Comparison of ENCODE assay signal across 16 cellular contexts in genomic region chr1:18920931-18921330, GRCh38.
"Had no signal": no experiment of that assay in that cellular context is flagged by ENCODE, and none has a peak within 500 bp of the region (broad histone marks: within the 10 kb centered on the region; RNA-seq: fewer than 3 reads in every experiment).

No MANE protein-coding gene starts in this region.

- H3K36me3 Mint-ChIP-seq: natural killer cell had no signal

- H3K27ac Mint-ChIP-seq: activated naive CD8-positive, alpha-beta T cell; activated T-helper 1 cell treated with anti-CD3 and anti-CD28 coated beads, Interleukin-12 subunit alpha, Interleukin-12 subunit beta, Interleukin-2, Interleukin-4 antibody, amounts not matched to agents 30 ng/mL and 10 ng/mL and 1 ng/mL, durations not matched to agents 14 hours and 24 hours and 36 hours; stimulated activated memory B cell treated with anti-CD40 and anti-IgM and Interleukin-4, amounts not matched to agents 10 μg/mL and 1 μg/mL and 100 μg/mL, for 72 hours had no signal

- ATAC-seq: lower lobe of right lung; natural killer cell; stimulated activated memory B cell treated with anti-CD40 and anti-IgM and Interleukin-4, amounts not matched to agents 10 μg/mL and 1 μg/mL and 100 μg/mL, for 72 hours had no signal

- H3K27me3 ChIP-seq: spleen, tibial nerve had no signal

- H3K9ac ChIP-seq: parathyroid adenoma had no signal

- H3K9me3 Mint-ChIP-seq: activated T-helper 1 cell treated with anti-CD3 and anti-CD28 coated beads, Interleukin-12 subunit alpha, Interleukin-12 subunit beta, Interleukin-2, Interleukin-4 antibody, amounts not matched to agents 30 ng/mL and 10 ng/mL and 1 ng/mL, durations not matched to agents 14 hours and 24 hours and 36 hours had no signal

- H3K4me3 ChIP-seq: lower lobe of right lung, spleen, tibial nerve had no signal

- H3K4me3 Mint-ChIP-seq: activated naive CD8-positive, alpha-beta T cell; activated T-helper 1 cell treated with anti-CD3 and anti-CD28 coated beads, Interleukin-12 subunit alpha, Interleukin-12 subunit beta, Interleukin-2, Interleukin-4 antibody, amounts not matched to agents 30 ng/mL and 10 ng/mL and 1 ng/mL, durations not matched to agents 14 hours and 24 hours and 36 hours; natural killer cell; stimulated activated memory B cell treated with anti-CD40 and anti-IgM and Interleukin-4, amounts not matched to agents 10 μg/mL and 1 μg/mL and 100 μg/mL, for 72 hours had no signal

- DNase-seq: activated CD4-positive, alpha-beta T cell treated with anti-CD3 and anti-CD28 coated beads for 1 hour; activated CD8-positive, alpha-beta memory T cell treated with anti-CD3 and anti-CD28 coated beads for 24 hours; foreskin fibroblast; hippocampal formation; left cardiac atrium; lower lobe of right lung; natural killer cell; spleen; stimulated activated CD4-positive, alpha-beta T cell treated with anti-CD3 and anti-CD28 coated beads, Interleukin-4, amount 100 ng/mL, for 4 hours; T-helper 2 cell; WERI-Rb-1 had no signal

- H3K27me3 Mint-ChIP-seq: activated naive CD8-positive, alpha-beta T cell; stimulated activated memory B cell treated with anti-CD40 and anti-IgM and Interleukin-4, amounts not matched to agents 10 μg/mL and 1 μg/mL and 100 μg/mL, for 72 hours had no signal

- H2AFZ ChIP-seq: parathyroid adenoma had no signal

- H3K9me3 ChIP-seq: lower lobe of right lung, spleen, tibial nerve had no signal
